In genomic region chr7:157664866-157665633, GRCh38 we compare ENCODE assay signal across 19 cellular contexts.
DNase-seq lines count a peak whose midpoint lies in the region; ATAC-seq and TF ChIP-seq lines count a peak whose summit lies in the region.
"Had no signal": no experiment of that assay in that cellular context is flagged by ENCODE, and none has a peak within 500 bp of the region (broad histone marks: within the 10 kb centered on the region; RNA-seq: fewer than 3 reads in every experiment).

No MANE protein-coding gene starts in this region.

- POLR2A ChIA-PET in RWPE1 (lab: Yijun Ruan, JAX; ENCODE audit: low non-redundant PET) = no interaction called here
- POLR2A ChIA-PET in activated CD8-positive, alpha-beta T cell treated with anti-CD3 and anti-CD28 coated beads, Interleukin-2, amount 10 ng/mL, durations not matched to agents 7 days and 5 days (lab: Charles Lee) = no interaction called here

- H3K36me3 Mint-ChIP-seq in natural killer cell treated with Interleukin-12 subunit alpha and Interleukin-12 subunit beta and Interleukin-15 and Interleukin-18, amount 100 ng/mL, for 72 hours = no peaks in the 10 kb centered on the region
- H3K36me3 Mint-ChIP-seq in natural killer cell = no peaks in the 10 kb centered on the region
- H3K36me3 Mint-ChIP-seq in activated CD8-positive, alpha-beta T cell treated with anti-CD3 and anti-CD28 coated beads, Interleukin-2, amount 10 ng/mL, durations not matched to agents 7 days and 5 days (ENCODE audit: low read depth) = no peaks in the 10 kb centered on the region

- DNase-seq in natural killer cell treated with Interleukin-12 subunit alpha and Interleukin-12 subunit beta and Interleukin-15 and Interleukin-18, amount 100 ng/mL, for 72 hours (ENCODE audit: low spot score) = peak; percentile 42
- DNase-seq in natural killer cell (no peak), RWPE1 (ENCODE audit: low spot score) (peak; percentile 36), mucosa of descending colon (peak in 2 of 3 donors; percentile 7 to 39), activated gamma-delta T cell treated with Interleukin-2 at 50 U/mL for 16 hours (no peak), hepatocyte (ENCODE audit: low spot score) (no peak)
- DNase-seq in activated CD8-positive, alpha-beta T cell treated with anti-CD3 and anti-CD28 coated beads, Interleukin-2, amount 10 ng/mL, durations not matched to agents 7 days and 5 days = no peak
- DNase-seq: C1 segment of cervical spinal cord, IMR-90, Kasumi-1, MG63, NCI-H1092, NCI-H146, NCI-H2029 treated with DMSO at 0.1 percent for 48 hours, NCI-H2171 treated with DMSO at 0.1 percent for 48 hours, NCI-H446, NCI-H69 had no signal

- H3K36me3 ChIP-seq in mucosa of descending colon (ENCODE audit: low read depth) (no peaks in the 10 kb centered on the region), hepatocyte (replicated peaks; ENCODE audit: insufficient read depth, low read depth) (no peaks in the 10 kb centered on the region)
- H3K36me3 ChIP-seq: MG63 had no signal

- CTCF ChIA-PET in RWPE1 (lab: Yijun Ruan, JAX) = no interaction called here
- CTCF ChIA-PET in activated CD8-positive, alpha-beta T cell treated with anti-CD3 and anti-CD28 coated beads, Interleukin-2, amount 10 ng/mL, durations not matched to agents 7 days and 5 days (lab: Charles Lee) = no interaction called here

- H4K20me1 ChIP-seq in hepatocyte (ENCODE audit: insufficient read depth, poor library complexity, severe bottlenecking) = no peaks in the 10 kb centered on the region

- H3K27me3 ChIP-seq in hepatocyte = peaks cover 8% of the 10 kb centered on the region
- H3K27me3 ChIP-seq: MG63 had no signal

- ATAC-seq in natural killer cell treated with Interleukin-12 subunit alpha and Interleukin-12 subunit beta and Interleukin-15 and Interleukin-18, amount 100 ng/mL, for 72 hours = no peak
- no peak for ATAC-seq in natural killer cell
- no peak for ATAC-seq in mucosa of descending colon
- ATAC-seq in HG03108 (IDR thresholded peaks at IDR 0.05; ENCODE audit: unreplicated experiment) = no peak
- no peak for ATAC-seq in activated CD8-positive, alpha-beta T cell treated with anti-CD3 and anti-CD28 coated beads, Interleukin-2, amount 10 ng/mL, durations not matched to agents 7 days and 5 days
- ATAC-seq: A549 had no signal

- intact Hi-C loops in natural killer cell (cut with micrococcal nuclease) (no loop called here), mucosa of descending colon (cut with DNase I, micrococcal nuclease) (no loop called here)

- H3K9me3 ChIP-seq in mucosa of descending colon (no peaks in the 10 kb centered on the region), hepatocyte (ENCODE audit: low read depth) (no peaks in the 10 kb centered on the region)
- H3K9me3 ChIP-seq: A549, MG63 had no signal

- no peak overlapping the region for H3K27ac Mint-ChIP-seq in natural killer cell treated with Interleukin-12 subunit alpha and Interleukin-12 subunit beta and Interleukin-15 and Interleukin-18, amount 100 ng/mL, for 72 hours
- H3K27ac Mint-ChIP-seq in natural killer cell = no peak overlapping the region
- no peak overlapping the region for H3K27ac Mint-ChIP-seq in activated CD8-positive, alpha-beta T cell treated with anti-CD3 and anti-CD28 coated beads, Interleukin-2, amount 10 ng/mL, durations not matched to agents 7 days and 5 days

- H3K9me3 Mint-ChIP-seq in natural killer cell treated with Interleukin-12 subunit alpha and Interleukin-12 subunit beta and Interleukin-15 and Interleukin-18, amount 100 ng/mL, for 72 hours = no peaks in the 10 kb centered on the region
- no peaks in the 10 kb centered on the region for H3K9me3 Mint-ChIP-seq in natural killer cell
- no peaks in the 10 kb centered on the region for H3K9me3 Mint-ChIP-seq in activated CD8-positive, alpha-beta T cell treated with anti-CD3 and anti-CD28 coated beads, Interleukin-2, amount 10 ng/mL, durations not matched to agents 7 days and 5 days (ENCODE audit: insufficient read depth)

- TF ChIP-seq CTCF in natural killer cell (IDR thresholded peaks at IDR 0.05) = no peak
- TF ChIP-seq CTCF in RWPE1 (conservative IDR thresholded peaks at IDR 0.05; ENCODE audit: low read depth) = no peak
- TF ChIP-seq CTCF in mucosa of descending colon (IDR thresholded peaks at IDR 0.05) = no peak
- TF ChIP-seq CTCF in hepatocyte (IDR thresholded peaks at IDR 0.05; ENCODE audit: poor library complexity) = no peak

- peaks cover 0 to 8% of the 10 kb centered on the region in 2 donors for H3K27me3 Mint-ChIP-seq in natural killer cell treated with Interleukin-12 subunit alpha and Interleukin-12 subunit beta and Interleukin-15 and Interleukin-18, amount 100 ng/mL, for 72 hours
- H3K27me3 Mint-ChIP-seq in natural killer cell (ENCODE audit: low read depth in 2 of 2) = peaks cover 0 to 3% of the 10 kb centered on the region in 2 donors
- H3K27me3 Mint-ChIP-seq in activated CD8-positive, alpha-beta T cell treated with anti-CD3 and anti-CD28 coated beads, Interleukin-2, amount 10 ng/mL, durations not matched to agents 7 days and 5 days (ENCODE audit: low read depth) = peaks cover 13% of the 10 kb centered on the region

- H3K4me2 ChIP-seq in hepatocyte = no peak overlapping the region
- H3K4me2 ChIP-seq: A549 had no signal

- no peaks in the 10 kb centered on the region for H3K4me1 ChIP-seq in mucosa of descending colon (ENCODE audit: low read depth)
- no peaks in the 10 kb centered on the region for H3K4me1 ChIP-seq in hepatocyte (ENCODE audit: insufficient read depth)
- H3K4me1 ChIP-seq: A549 had no signal

- 87% methylated on average over 21 of the region's 21 CpGs for WGBS in hepatocyte (ENCODE audit: low lambda C conversion rate, missing lambda C conversion rate)

- no peak overlapping the region for H2AFZ ChIP-seq in hepatocyte

- H3K27ac ChIP-seq in RWPE1 (no peak overlapping the region), hepatocyte (no peak overlapping the region)
- H3K27ac ChIP-seq: A549 had no signal

- H3K4me3 Mint-ChIP-seq in natural killer cell treated with Interleukin-12 subunit alpha and Interleukin-12 subunit beta and Interleukin-15 and Interleukin-18, amount 100 ng/mL, for 72 hours = no peak overlapping the region
- H3K4me3 Mint-ChIP-seq in natural killer cell = no peak overlapping the region
- H3K4me3 Mint-ChIP-seq in activated CD8-positive, alpha-beta T cell treated with anti-CD3 and anti-CD28 coated beads, Interleukin-2, amount 10 ng/mL, durations not matched to agents 7 days and 5 days = no peak overlapping the region

- H3K4me3 ChIP-seq in mucosa of descending colon = no peak overlapping the region
- no peak overlapping the region for H3K4me3 ChIP-seq in hepatocyte
- H3K4me3 ChIP-seq: A549, MG63 had no signal

- H3K9me2 ChIP-seq in hepatocyte (replicated peaks; ENCODE audit: insufficient read depth) = no peaks in the 10 kb centered on the region

- peaks cover 0 to 3% of the 10 kb centered on the region in 2 donors for H3K4me1 Mint-ChIP-seq in natural killer cell treated with Interleukin-12 subunit alpha and Interleukin-12 subunit beta and Interleukin-15 and Interleukin-18, amount 100 ng/mL, for 72 hours (ENCODE audit: low read depth in 2 of 2)
- H3K4me1 Mint-ChIP-seq in natural killer cell = peaks cover 5 to 11% of the 10 kb centered on the region in 2 donors
- peaks cover 17% of the 10 kb centered on the region for H3K4me1 Mint-ChIP-seq in activated CD8-positive, alpha-beta T cell treated with anti-CD3 and anti-CD28 coated beads, Interleukin-2, amount 10 ng/mL, durations not matched to agents 7 days and 5 days (ENCODE audit: low read depth)

- H3K79me2 ChIP-seq in hepatocyte = no peaks in the 10 kb centered on the region

Comparison
In these comparisons a context has a peak if more than half of its experiments do, and no peak if none do; other contexts are left out.
1. DNase-seq: peak in natural killer cell treated with Interleukin-12 subunit alpha and Interleukin-12 subunit beta and Interleukin-15 and Interleukin-18, amount 100 ng/mL, for 72 hours (single experiment), RWPE1 (single experiment) and mucosa of descending colon (2 of 3); none in natural killer cell (single experiment), activated gamma-delta T cell treated with Interleukin-2 at 50 U/mL for 16 hours (single experiment), hepatocyte (single experiment) and activated CD8-positive, alpha-beta T cell treated with anti-CD3 and anti-CD28 coated beads, Interleukin-2, amount 10 ng/mL, durations not matched to agents 7 days and 5 days (single experiment).